In the genomic region with DNA sequence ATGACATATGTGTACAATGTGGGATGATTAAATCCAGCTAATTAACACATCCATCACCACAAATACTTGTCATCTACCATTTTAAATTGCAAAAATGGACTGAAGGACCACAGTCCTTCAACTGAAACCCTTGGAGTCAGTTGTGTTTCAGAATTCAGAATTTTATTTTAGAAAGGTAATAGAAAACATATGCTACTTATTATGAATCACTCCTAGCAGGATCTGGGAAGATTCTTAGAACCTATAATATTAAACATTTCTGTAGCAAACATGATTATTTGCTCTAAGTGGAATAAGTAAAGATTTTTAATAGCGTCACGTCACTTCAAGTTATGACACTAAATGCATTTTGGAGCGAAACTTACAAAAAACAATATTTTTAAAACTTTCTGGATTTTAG, we compare ENCODE assay signal across 29 cellular contexts.
"Had no signal": no experiment of that assay in that cellular context is flagged by ENCODE, and none has a peak within 500 bp of the region (broad histone marks: within the 10 kb centered on the region; RNA-seq: fewer than 3 reads in every experiment).

No MANE protein-coding gene starts in this region.

- H3K9ac ChIP-seq: neural progenitor cell had no signal

- H3K9me3 ChIP-seq: left lung, lower lobe of right lung, neutrophil, ovary, stomach, testis, thyroid gland, transverse colon, upper lobe of left lung, vagina had no signal

- DNase-seq: hypothalamus; islet precursor cell; left colon; left lung; lower lobe of right lung; mammary epithelial cell; mesendoderm; naive B cell; natural killer cell; nephron progenitor cell; ovary; retina; right cardiac atrium; stimulated activated CD4-positive, alpha-beta T cell treated with anti-CD3 and anti-CD28 coated beads, Interleukin-12 subunit alpha, Interleukin-12 subunit beta, amount 100 ng/mL, for 4 hours; stimulated activated CD4-positive, alpha-beta T cell treated with anti-CD3 and anti-CD28 coated beads, Interleukin-15, amount 100 ng/mL, for 24 hours; stimulated activated CD4-positive, alpha-beta T cell treated with anti-CD3 and anti-CD28 coated beads, Interleukin-2, amount 100 ng/mL, for 24 hours; stimulated activated CD4-positive, alpha-beta T cell treated with anti-CD3 and anti-CD28 coated beads, Interleukin-4, amount 100 ng/mL, for 1 hour; stimulated activated naive B cell treated with anti-CD40 and anti-IgM and Interleukin-4, amounts not matched to agents 10 μg/mL and 1 μg/mL and 100 μg/mL, for 72 hours; stimulated activated naive CD8-positive, alpha-beta T cell treated with anti-CD3 and anti-CD28 coated beads, Interleukin-15, Interleukin-2, amounts not matched to agents 100 U/mL and 50 U/mL, for 24 hours; stomach; testis; thyroid gland; transverse colon; upper lobe of left lung had no signal

- H3K27ac ChIP-seq: left lung, lower lobe of right lung, neural progenitor cell, neutrophil, ovary, skin epidermis, stomach, testis, thyroid gland, transverse colon, upper lobe of left lung, vagina had no signal

- H2AFZ ChIP-seq: neural progenitor cell had no signal

- ATAC-seq: left colon; left lung; lower lobe of right lung; natural killer cell; right cardiac atrium; sciatic nerve; stimulated activated naive B cell treated with anti-CD40 and anti-IgM and Interleukin-4, amounts not matched to agents 10 μg/mL and 1 μg/mL and 100 μg/mL, for 72 hours; stimulated activated naive CD8-positive, alpha-beta T cell treated with anti-CD3 and anti-CD28 coated beads, Interleukin-15, Interleukin-2, amounts not matched to agents 100 U/mL and 50 U/mL, for 24 hours had no signal

- H3K36me3 ChIP-seq: left lung, lower lobe of right lung, neural progenitor cell, neutrophil, ovary, stomach, thyroid gland, transverse colon, upper lobe of left lung, vagina had no signal

- H3K4me3 ChIP-seq: left lung, lower lobe of right lung, neural progenitor cell, ovary, skin epidermis, stomach, testis, thyroid gland, transverse colon, upper lobe of left lung, vagina had no signal

- H3K4me2 ChIP-seq: neural progenitor cell had no signal

- H3K27me3 ChIP-seq: left lung, neural progenitor cell, neutrophil, ovary, stomach, testis, thyroid gland, transverse colon, upper lobe of left lung, vagina had no signal

- H3K4me1 ChIP-seq: transverse colon, vagina had no signal
